Comparison of ENCODE assay signal across 2 cellular contexts in genomic region chr13:49246850-49247721, GRCh38.
TF ChIP-seq lines count a peak whose summit lies in the region.

No MANE protein-coding gene starts in this region.

TF ChIP-seq in K562, 482 proteins besides CTCF, POLR2A, EP300 and RAD21 (continues in another document):
- TF ChIP-seq CHD2 (IDR thresholded peaks at IDR 0.05; ENCODE audit: low read depth, low read length): no peak
- no peak for TF ChIP-seq CBX8 (IDR thresholded peaks at IDR 0.05; ENCODE audit: borderline replicate concordance, extremely low read depth, low read depth, low read length, poor library complexity, severe bottlenecking)
- TF ChIP-seq RFX1 (IDR thresholded peaks at IDR 0.05): no peak
- TF ChIP-seq ETV6 (IDR thresholded peaks at IDR 0.05; ENCODE audit: borderline replicate concordance in 1 of 2, low read depth in 2 of 2, low read length in 1 of 2): no peak
- TF ChIP-seq ETV6 (CRISPR knock-in tag; IDR thresholded peaks at IDR 0.05; ENCODE audit: borderline replicate concordance): no peak
- peak; percentile 52; the same call in 1 of the 2 replicates for TF ChIP-seq ATF3 (IDR thresholded peaks at IDR 0.05)
- TF ChIP-seq ATF3 (CRISPR knock-in tag; conservative IDR thresholded peaks at IDR 0.05): no peak
- no peak for TF ChIP-seq WHSC1 (IDR thresholded peaks at IDR 0.05; ENCODE audit: low read length)
- no peak for TF ChIP-seq HCFC1 (IDR thresholded peaks at IDR 0.05; ENCODE audit: low read depth, low read length)
- TF ChIP-seq GABPB1 (CRISPR knock-in tag; IDR thresholded peaks at IDR 0.05): peak; percentile 49
- TF ChIP-seq, protein P1, sequence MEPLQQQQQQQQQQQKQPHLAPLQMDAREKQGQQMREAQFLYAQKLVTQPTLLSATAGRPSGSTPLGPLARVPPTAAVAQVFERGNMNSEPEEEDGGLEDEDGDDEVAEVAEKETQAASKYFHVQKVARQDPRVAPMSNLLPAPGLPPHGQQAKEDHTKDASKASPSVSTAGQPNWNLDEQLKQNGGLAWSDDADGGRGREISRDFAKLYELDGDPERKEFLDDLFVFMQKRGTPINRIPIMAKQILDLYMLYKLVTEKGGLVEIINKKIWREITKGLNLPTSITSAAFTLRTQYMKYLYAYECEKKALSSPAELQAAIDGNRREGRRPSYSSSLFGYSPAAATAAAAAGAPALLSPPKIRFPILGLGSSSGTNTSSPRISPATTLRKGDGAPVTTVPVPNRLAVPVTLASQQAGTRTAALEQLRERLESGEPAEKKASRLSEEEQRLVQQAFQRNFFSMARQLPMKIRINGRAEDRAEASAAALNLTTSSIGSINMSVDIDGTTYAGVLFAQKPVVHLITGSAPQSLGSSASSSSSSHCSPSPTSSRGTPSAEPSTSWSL (CRISPR knock-in tag; IDR thresholded peaks at IDR 0.05; ENCODE audit: borderline replicate concordance): no peak
- 0 out of 2 replicates have a peak, but pooled peaks have one; percentile 16 for TF ChIP-seq L3MBTL2 (IDR thresholded peaks at IDR 0.05)
- peak; percentile 43; the same call in 1 of the 2 replicates for TF ChIP-seq MYC (IDR thresholded peaks at IDR 0.05; ENCODE audit: low read depth, low read length)
- TF ChIP-seq MYC (CRISPR knock-in tag; IDR thresholded peaks at IDR 0.05; ENCODE audit: borderline replicate concordance, low read depth): no peak
- TF ChIP-seq MEIS2 (IDR thresholded peaks at IDR 0.05; ENCODE audit: partially characterized antibody): no peak
- no peak for TF ChIP-seq BRD4 (IDR thresholded peaks at IDR 0.05)
- no peak for TF ChIP-seq RUNX1 (IDR thresholded peaks at IDR 0.05; ENCODE audit: low read depth)
- no peak for TF ChIP-seq NCOR1 (IDR thresholded peaks at IDR 0.05)
- TF ChIP-seq ATF6 (CRISPR knock-in tag; IDR thresholded peaks at IDR 0.05): 0 out of 2 replicates have a peak, but pooled peaks have one; percentile 47
- peak in 1 of 3 experiments; percentile 68 for TF ChIP-seq YY1 (IDR thresholded peaks at IDR 0.05; ENCODE audit: borderline replicate concordance in 1 of 3, control insufficient read depth in 1 of 3, extremely low read depth in 1 of 3, insufficient read depth in 3 of 3, insufficient read length in 1 of 3, insufficient replicate concordance in 2 of 3, low read depth in 1 of 3, low read length in 2 of 3)
- TF ChIP-seq TOE1 (IDR thresholded peaks at IDR 0.05; ENCODE audit: borderline replicate concordance): peak; percentile 37; the same call in 1 of the 2 replicates
- no peak for TF ChIP-seq TOE1 (CRISPR knock-in tag; IDR thresholded peaks at IDR 0.05; ENCODE audit: borderline replicate concordance, low read depth)
- TF ChIP-seq ZBTB7A (IDR thresholded peaks at IDR 0.05; ENCODE audit: borderline replicate concordance, control insufficient read depth, low read depth, low read length): no peak
- TF ChIP-seq ZNF133 (CRISPR knock-in tag; IDR thresholded peaks at IDR 0.05): no peak
- TF ChIP-seq CEBPG (CRISPR knock-in tag; IDR thresholded peaks at IDR 0.05): no peak
- TF ChIP-seq CEBPG (tag; conservative IDR thresholded peaks at IDR 0.05 in 1 of 2, IDR thresholded peaks at IDR 0.05 in 1 of 2): peak; percentile 29 to 58; a peak in 1 of 4 replicates
- TF ChIP-seq BRD9 (IDR thresholded peaks at IDR 0.05; ENCODE audit: low read depth, partially characterized antibody): peak; percentile 21
- no peak for TF ChIP-seq FOSL1 (tag; conservative IDR thresholded peaks at IDR 0.05)
- 0 out of 2 replicates have a peak, but pooled peaks have one; percentile 19 for TF ChIP-seq LCOR (CRISPR knock-in tag; IDR thresholded peaks at IDR 0.05)
- TF ChIP-seq ZKSCAN1 (IDR thresholded peaks at IDR 0.05; ENCODE audit: low read depth, low read length): 0 out of 2 replicates have a peak, but pooled peaks have one; percentile 54

TF ChIP-seq in HepG2, 621 proteins besides CTCF, POLR2A, EP300 and RAD21:
- TF ChIP-seq TEAD3 (CRISPR knock-in tag; optimal IDR thresholded peaks at IDR 0.05; ENCODE audit: borderline replicate concordance) (no peak), ZNF703 (CRISPR knock-in tag; IDR thresholded peaks at IDR 0.05; ENCODE audit: borderline replicate concordance) (no peak), HOXA5 (CRISPR knock-in tag; IDR thresholded peaks at IDR 0.05) (peak; percentile 84; the same call in 1 of the 2 replicates), ZNF644 (CRISPR knock-in tag; IDR thresholded peaks at IDR 0.05; ENCODE audit: low read depth) (peak; percentile 58; the same call in 1 of the 2 replicates), ZNF263 (CRISPR knock-in tag; IDR thresholded peaks at IDR 0.05) (no peak), ZNF782 (CRISPR knock-in tag; IDR thresholded peaks at IDR 0.05; ENCODE audit: borderline replicate concordance) (no peak), TOPORS (CRISPR knock-in tag; IDR thresholded peaks at IDR 0.05) (0 out of 2 replicates have a peak, but pooled peaks have one; percentile 36), HNF1A (IDR thresholded peaks at IDR 0.05; ENCODE audit: low read depth) (peak; percentile 23; the same call in 1 of the 2 replicates), HNF1A (CRISPR knock-in tag; IDR thresholded peaks at IDR 0.05; ENCODE audit: borderline replicate concordance) (no peak), ZNF572 (CRISPR knock-in tag; IDR thresholded peaks at IDR 0.05) (0 out of 2 replicates have a peak, but pooled peaks have one; percentile 51), NR3C1 (CRISPR knock-in tag; IDR thresholded peaks at IDR 0.05) (no peak)
